In genomic region chr2:55025627-55026026, GRCh38 we compare ENCODE assay signal across 15 cellular contexts. TPM values are rescaled to one million over a fixed set of nuclear protein-coding genes. Genes with fewer than 3 reads are reported as not detected.
DNase-seq lines count a peak whose midpoint lies in the region; ATAC-seq lines count a peak whose summit lies in the region.
"Had no signal": no experiment of that assay in that cellular context is flagged by ENCODE, and none has a peak within 500 bp of the region (broad histone marks: within the 10 kb centered on the region; RNA-seq: fewer than 3 reads in every experiment).

No MANE protein-coding gene starts in this region.

- no peaks in the 10 kb centered on the region for H3K36me3 Mint-ChIP-seq in activated T-helper 17 cell treated with anti-CD3 and anti-CD28 coated beads, Interleukin-2, amount 50 U/mL, for 72 hours (ENCODE audit: low read depth)

- no peak overlapping the region for H3K27ac Mint-ChIP-seq in activated T-helper 17 cell treated with anti-CD3 and anti-CD28 coated beads, Interleukin-2, amount 50 U/mL, for 72 hours

- H3K9ac ChIP-seq in BLaER1 treated with 17β-estradiol and CSF1 and Interleukin-3, amounts not matched to agents 10 nM and 100 nM = peak overlapping the region in 10 of 11 experiments; percentile 3 to 55 (median 41); a peak in 12 of 22 replicates

- H3K4me3 Mint-ChIP-seq in activated T-helper 17 cell treated with anti-CD3 and anti-CD28 coated beads, Interleukin-2, amount 50 U/mL, for 72 hours = no peak overlapping the region
- H3K4me3 Mint-ChIP-seq: central memory CD8-positive, alpha-beta T cell had no signal

- no peaks in the 10 kb centered on the region for H3K9me3 Mint-ChIP-seq in activated T-helper 17 cell treated with anti-CD3 and anti-CD28 coated beads, Interleukin-2, amount 50 U/mL, for 72 hours
- H3K9me3 Mint-ChIP-seq: central memory CD8-positive, alpha-beta T cell had no signal

- peak overlapping the region in 10 of 11 experiments; percentile 34 to 90 (median 60); a peak in 19 of 22 replicates for H3K27ac ChIP-seq in BLaER1 treated with 17β-estradiol and CSF1 and Interleukin-3, amounts not matched to agents 10 nM and 100 nM
- H3K27ac ChIP-seq: SJCRH30, uterus had no signal

- peak; percentile 9 for ATAC-seq in GM19455 (IDR thresholded peaks at IDR 0.05; ENCODE audit: unreplicated experiment)
- ATAC-seq in HG02885 (IDR thresholded peaks at IDR 0.05; ENCODE audit: poor library complexity, unreplicated experiment) = peak; percentile 29
- peak; percentile 90 for ATAC-seq in activated T-helper 17 cell treated with anti-CD3 and anti-CD28 coated beads, Interleukin-2, amount 50 U/mL, for 72 hours (replicated peaks)
- ATAC-seq in esophagus mucosa = no peak
- ATAC-seq in GM18519 (IDR thresholded peaks at IDR 0.05; ENCODE audit: low FRiP score, unreplicated experiment) = no peak

- DNase-seq in NCI-H2196 treated with DMSO at 0.1 percent for 48 hours (lab: John Stamatoyannopoulos, UW; ENCODE audit: unreplicated experiment) = no peak
- DNase-seq in NCI-H187 treated with DMSO at 0.1 percent for 48 hours (lab: John Stamatoyannopoulos, UW) = no peak
- DNase-seq: activated CD4-positive, alpha-beta T cell treated with anti-CD3 and anti-CD28 coated beads for 1 hour; erythroblast; hypothalamus; NCI-H1417 treated with DMSO at 0.1 percent for 48 hours; SJCRH30; uterus had no signal

- peaks cover 0 to 94% (median 60%) of the 10 kb centered on the region in 11 experiments; a peak in 19 of 22 replicates for H3K36me3 ChIP-seq in BLaER1 treated with 17β-estradiol and CSF1 and Interleukin-3, amounts not matched to agents 10 nM and 100 nM
- H3K36me3 ChIP-seq: uterus had no signal

- H3K9me3 ChIP-seq in BLaER1 treated with 17β-estradiol and CSF1 and Interleukin-3, amounts not matched to agents 10 nM and 100 nM (replicated peaks in 1 of 11) = peaks cover 0 to 11% (median 2%) of the 10 kb centered on the region in 11 experiments; a peak in 7 of 22 replicates
- H3K9me3 ChIP-seq: SJCRH30, uterus had no signal

- no peaks in the 10 kb centered on the region for H3K27me3 Mint-ChIP-seq in activated T-helper 17 cell treated with anti-CD3 and anti-CD28 coated beads, Interleukin-2, amount 50 U/mL, for 72 hours
- H3K27me3 Mint-ChIP-seq: central memory CD8-positive, alpha-beta T cell had no signal

- peak overlapping the region in 6 of 10 experiments; percentile 3 to 39 (median 28); a peak in 7 of 20 replicates for H3K4me3 ChIP-seq in BLaER1 treated with 17β-estradiol and CSF1 and Interleukin-3, amounts not matched to agents 10 nM and 100 nM
- H3K4me3 ChIP-seq: SJCRH30, uterus had no signal

- peaks cover 39 to 100% (median 77%) of the 10 kb centered on the region in 11 experiments for H4K20me1 ChIP-seq in BLaER1 treated with 17β-estradiol and CSF1 and Interleukin-3, amounts not matched to agents 10 nM and 100 nM

- H3K4me1 ChIP-seq in BLaER1 treated with 17β-estradiol and CSF1 and Interleukin-3, amounts not matched to agents 10 nM and 100 nM = peaks cover 53 to 99% (median 90%) of the 10 kb centered on the region in 10 experiments
- H3K4me1 ChIP-seq: SJCRH30 had no signal

- no peaks in the 10 kb centered on the region for H3K27me3 ChIP-seq in BLaER1 treated with 17β-estradiol and CSF1 and Interleukin-3, amounts not matched to agents 10 nM and 100 nM
- H3K27me3 ChIP-seq: SJCRH30, uterus had no signal

- peaks cover 4% of the 10 kb centered on the region for H3K4me1 Mint-ChIP-seq in activated T-helper 17 cell treated with anti-CD3 and anti-CD28 coated beads, Interleukin-2, amount 50 U/mL, for 72 hours

- peak overlapping the region; percentile 65 to 83 (median 78) for H3K4me2 ChIP-seq in BLaER1 treated with 17β-estradiol and CSF1 and Interleukin-3, amounts not matched to agents 10 nM and 100 nM

RNA-seq across cellular contexts. Expression of gene RTN4, which starts 24.6 kb away (rescaled TPM):
- total RNA-seq in activated T-helper 17 cell treated with anti-CD3 and anti-CD28 coated beads, Interleukin-2, amount 50 U/mL, for 72 hours = 100 to 1,000 TPM in 1 of 2 donors, 10 to 100 TPM in 1; 74.9 to 131 TPM
- 137 TPM for total RNA-seq in esophagus mucosa

Comparison
In these comparisons a context has a peak if more than half of its experiments do, and no peak if none do; other contexts are left out.
1. ATAC-seq: peak in GM19455 (single experiment), HG02885 (single experiment) and activated T-helper 17 cell treated with anti-CD3 and anti-CD28 coated beads, Interleukin-2, amount 50 U/mL, for 72 hours (single experiment); none in esophagus mucosa (single experiment) and GM18519 (single experiment).